Comparison of ENCODE assay signal across 1 cellular context in the genomic region with DNA sequence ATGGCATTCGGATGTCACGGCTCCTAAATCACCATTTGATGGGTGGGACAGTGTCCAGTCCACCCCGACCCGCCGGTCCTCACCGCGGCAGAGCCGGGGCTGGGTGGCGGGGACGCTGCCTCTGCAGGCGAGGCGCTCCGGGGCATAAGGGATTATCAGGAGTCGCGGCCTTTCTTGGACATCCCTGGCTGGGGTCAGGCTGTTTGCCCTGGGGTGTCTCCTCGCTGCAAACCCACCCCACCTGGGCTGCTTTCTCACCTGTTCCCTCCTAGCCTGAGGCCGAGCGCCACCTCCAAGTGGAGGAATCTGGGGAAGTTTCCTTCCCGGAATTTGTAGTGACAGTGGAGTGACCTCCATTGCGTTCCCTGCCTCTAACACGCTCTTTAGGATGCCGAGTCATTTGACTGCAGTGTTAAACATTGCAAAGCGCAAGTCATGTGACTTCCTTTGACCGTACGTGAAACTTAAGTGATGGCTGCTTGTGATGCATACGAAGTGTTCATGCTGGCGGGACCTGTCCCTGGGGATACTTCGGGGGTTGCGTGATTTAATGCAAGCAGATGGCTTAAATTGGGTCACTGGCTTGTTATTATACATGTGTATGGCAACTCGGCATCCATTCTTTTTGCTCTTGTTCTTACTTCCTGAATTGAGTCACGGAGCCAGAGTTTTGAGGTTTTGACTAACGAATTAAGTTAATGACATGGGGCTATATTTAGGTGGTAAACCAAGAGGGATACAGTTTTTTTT.
TF ChIP-seq lines count a peak whose summit lies in the region.

No MANE protein-coding gene starts in this region.

TF ChIP-seq in HepG2, 621 proteins besides CTCF, POLR2A, EP300 and RAD21 (continued from another document and continues in another):
- TF ChIP-seq, protein P1, sequence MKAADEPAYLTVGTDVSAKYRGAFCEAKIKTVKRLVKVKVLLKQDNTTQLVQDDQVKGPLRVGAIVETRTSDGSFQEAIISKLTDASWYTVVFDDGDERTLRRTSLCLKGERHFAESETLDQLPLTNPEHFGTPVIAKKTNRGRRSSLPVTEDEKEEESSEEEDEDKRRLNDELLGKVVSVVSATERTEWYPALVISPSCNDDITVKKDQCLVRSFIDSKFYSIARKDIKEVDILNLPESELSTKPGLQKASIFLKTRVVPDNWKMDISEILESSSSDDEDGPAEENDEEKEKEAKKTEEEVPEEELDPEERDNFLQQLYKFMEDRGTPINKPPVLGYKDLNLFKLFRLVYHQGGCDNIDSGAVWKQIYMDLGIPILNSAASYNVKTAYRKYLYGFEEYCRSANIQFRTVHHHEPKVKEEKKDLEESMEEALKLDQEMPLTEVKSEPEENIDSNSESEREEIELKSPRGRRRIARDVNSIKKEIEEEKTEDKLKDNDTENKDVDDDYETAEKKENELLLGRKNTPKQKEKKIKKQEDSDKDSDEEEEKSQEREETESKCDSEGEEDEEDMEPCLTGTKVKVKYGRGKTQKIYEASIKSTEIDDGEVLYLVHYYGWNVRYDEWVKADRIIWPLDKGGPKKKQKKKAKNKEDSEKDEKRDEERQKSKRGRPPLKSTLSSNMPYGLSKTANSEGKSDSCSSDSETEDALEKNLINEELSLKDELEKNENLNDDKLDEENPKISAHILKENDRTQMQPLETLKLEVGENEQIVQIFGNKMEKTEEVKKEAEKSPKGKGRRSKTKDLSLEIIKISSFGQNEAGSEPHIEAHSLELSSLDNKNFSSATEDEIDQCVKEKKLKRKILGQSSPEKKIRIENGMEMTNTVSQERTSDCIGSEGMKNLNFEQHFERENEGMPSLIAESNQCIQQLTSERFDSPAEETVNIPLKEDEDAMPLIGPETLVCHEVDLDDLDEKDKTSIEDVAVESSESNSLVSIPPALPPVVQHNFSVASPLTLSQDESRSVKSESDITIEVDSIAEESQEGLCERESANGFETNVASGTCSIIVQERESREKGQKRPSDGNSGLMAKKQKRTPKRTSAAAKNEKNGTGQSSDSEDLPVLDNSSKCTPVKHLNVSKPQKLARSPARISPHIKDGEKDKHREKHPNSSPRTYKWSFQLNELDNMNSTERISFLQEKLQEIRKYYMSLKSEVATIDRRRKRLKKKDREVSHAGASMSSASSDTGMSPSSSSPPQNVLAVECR (CRISPR knock-in tag; IDR thresholded peaks at IDR 0.05; ENCODE audit: borderline replicate concordance) = peak; percentile 68
- TF ChIP-seq ZNF160 (CRISPR knock-in tag; IDR thresholded peaks at IDR 0.05) (no peak), TGIF2 (CRISPR knock-in tag; IDR thresholded peaks at IDR 0.05) (peak; percentile 95), FOXA1 (IDR thresholded peaks at IDR 0.05) (no peak), FOXA1 (CRISPR knock-in tag; IDR thresholded peaks at IDR 0.05) (peak; percentile 22; the same call in 1 of the 2 replicates), MYC (CRISPR knock-in tag; IDR thresholded peaks at IDR 0.05; ENCODE audit: borderline replicate concordance) (no peak), ZNF781 (CRISPR knock-in tag; IDR thresholded peaks at IDR 0.05; ENCODE audit: borderline replicate concordance, not compliant biosample characterization) (no peak), ZNF782 (CRISPR knock-in tag; IDR thresholded peaks at IDR 0.05; ENCODE audit: borderline replicate concordance) (no peak), ZNF557 (CRISPR knock-in tag; IDR thresholded peaks at IDR 0.05) (no peak), CREB1 (IDR thresholded peaks at IDR 0.05) (no peak), CREB1 (CRISPR knock-in tag; IDR thresholded peaks at IDR 0.05) (peak; percentile 31; the same call in 1 of the 2 replicates), ZNF20 (CRISPR knock-in tag; IDR thresholded peaks at IDR 0.05) (no peak), PPARG (CRISPR knock-in tag; conservative IDR thresholded peaks at IDR 0.05) (0 out of 2 replicates have a peak, but pooled peaks have one; percentile 9), FOXC1 (CRISPR knock-in tag; IDR thresholded peaks at IDR 0.05; ENCODE audit: borderline replicate concordance) (peak; percentile 25; the same call in 1 of the 2 replicates), RXRB (CRISPR knock-in tag; IDR thresholded peaks at IDR 0.05; ENCODE audit: borderline replicate concordance) (peak; percentile 46; the same call in 1 of the 2 replicates), ZNF547 (CRISPR knock-in tag; IDR thresholded peaks at IDR 0.05) (0 out of 2 replicates have a peak, but pooled peaks have one; percentile 23), MAZ (IDR thresholded peaks at IDR 0.05; ENCODE audit: borderline replicate concordance, low read depth, low read length) (no peak), MAZ (CRISPR knock-in tag; IDR thresholded peaks at IDR 0.05; ENCODE audit: low read depth) (peak; percentile 62; the same call in 1 of the 2 replicates), NFKBIZ (CRISPR knock-in tag; IDR thresholded peaks at IDR 0.05) (peak; percentile 16; the same call in 1 of the 2 replicates), HDAC2 (CRISPR knock-in tag; IDR thresholded peaks at IDR 0.05) (peak; percentile 68), PHF20 (CRISPR knock-in tag; IDR thresholded peaks at IDR 0.05) (peak; percentile 46; the same call in 1 of the 2 replicates), SP140L (CRISPR knock-in tag; IDR thresholded peaks at IDR 0.05; ENCODE audit: borderline replicate concordance) (no peak), TCF7L2 (IDR thresholded peaks at IDR 0.05; ENCODE audit: low read depth, low read length) (no peak), ZNF501 (CRISPR knock-in tag; IDR thresholded peaks at IDR 0.05) (peak; percentile 51; the same call in 1 of the 2 replicates), AGO2 (optimal IDR thresholded peaks at IDR 0.05; ENCODE audit: low read depth, low read length) (peak; percentile 2), ZMAT3 (CRISPR knock-in tag; conservative IDR thresholded peaks at IDR 0.05) (peak; percentile 78), KMT2A (CRISPR knock-in tag; IDR thresholded peaks at IDR 0.05) (peak; percentile 64), SALL1 (CRISPR knock-in tag; IDR thresholded peaks at IDR 0.05) (peak; percentile 11), NRL (CRISPR knock-in tag; IDR thresholded peaks at IDR 0.05; ENCODE audit: borderline replicate concordance) (no peak), ZNF331 (CRISPR knock-in tag; IDR thresholded peaks at IDR 0.05) (no peak), ZNF670 (CRISPR knock-in tag; IDR thresholded peaks at IDR 0.05; ENCODE audit: borderline replicate concordance) (peak; percentile 35; the same call in 1 of the 2 replicates), TRIM24 (CRISPR knock-in tag; IDR thresholded peaks at IDR 0.05) (no peak), GLI4 (CRISPR knock-in tag; IDR thresholded peaks at IDR 0.05; ENCODE audit: borderline replicate concordance) (0 out of 2 replicates have a peak, but pooled peaks have one; percentile 15), TAF1 (CRISPR knock-in tag; IDR thresholded peaks at IDR 0.05) (peak; percentile 37; the same call in 1 of the 2 replicates)
- TF ChIP-seq, protein P2, sequence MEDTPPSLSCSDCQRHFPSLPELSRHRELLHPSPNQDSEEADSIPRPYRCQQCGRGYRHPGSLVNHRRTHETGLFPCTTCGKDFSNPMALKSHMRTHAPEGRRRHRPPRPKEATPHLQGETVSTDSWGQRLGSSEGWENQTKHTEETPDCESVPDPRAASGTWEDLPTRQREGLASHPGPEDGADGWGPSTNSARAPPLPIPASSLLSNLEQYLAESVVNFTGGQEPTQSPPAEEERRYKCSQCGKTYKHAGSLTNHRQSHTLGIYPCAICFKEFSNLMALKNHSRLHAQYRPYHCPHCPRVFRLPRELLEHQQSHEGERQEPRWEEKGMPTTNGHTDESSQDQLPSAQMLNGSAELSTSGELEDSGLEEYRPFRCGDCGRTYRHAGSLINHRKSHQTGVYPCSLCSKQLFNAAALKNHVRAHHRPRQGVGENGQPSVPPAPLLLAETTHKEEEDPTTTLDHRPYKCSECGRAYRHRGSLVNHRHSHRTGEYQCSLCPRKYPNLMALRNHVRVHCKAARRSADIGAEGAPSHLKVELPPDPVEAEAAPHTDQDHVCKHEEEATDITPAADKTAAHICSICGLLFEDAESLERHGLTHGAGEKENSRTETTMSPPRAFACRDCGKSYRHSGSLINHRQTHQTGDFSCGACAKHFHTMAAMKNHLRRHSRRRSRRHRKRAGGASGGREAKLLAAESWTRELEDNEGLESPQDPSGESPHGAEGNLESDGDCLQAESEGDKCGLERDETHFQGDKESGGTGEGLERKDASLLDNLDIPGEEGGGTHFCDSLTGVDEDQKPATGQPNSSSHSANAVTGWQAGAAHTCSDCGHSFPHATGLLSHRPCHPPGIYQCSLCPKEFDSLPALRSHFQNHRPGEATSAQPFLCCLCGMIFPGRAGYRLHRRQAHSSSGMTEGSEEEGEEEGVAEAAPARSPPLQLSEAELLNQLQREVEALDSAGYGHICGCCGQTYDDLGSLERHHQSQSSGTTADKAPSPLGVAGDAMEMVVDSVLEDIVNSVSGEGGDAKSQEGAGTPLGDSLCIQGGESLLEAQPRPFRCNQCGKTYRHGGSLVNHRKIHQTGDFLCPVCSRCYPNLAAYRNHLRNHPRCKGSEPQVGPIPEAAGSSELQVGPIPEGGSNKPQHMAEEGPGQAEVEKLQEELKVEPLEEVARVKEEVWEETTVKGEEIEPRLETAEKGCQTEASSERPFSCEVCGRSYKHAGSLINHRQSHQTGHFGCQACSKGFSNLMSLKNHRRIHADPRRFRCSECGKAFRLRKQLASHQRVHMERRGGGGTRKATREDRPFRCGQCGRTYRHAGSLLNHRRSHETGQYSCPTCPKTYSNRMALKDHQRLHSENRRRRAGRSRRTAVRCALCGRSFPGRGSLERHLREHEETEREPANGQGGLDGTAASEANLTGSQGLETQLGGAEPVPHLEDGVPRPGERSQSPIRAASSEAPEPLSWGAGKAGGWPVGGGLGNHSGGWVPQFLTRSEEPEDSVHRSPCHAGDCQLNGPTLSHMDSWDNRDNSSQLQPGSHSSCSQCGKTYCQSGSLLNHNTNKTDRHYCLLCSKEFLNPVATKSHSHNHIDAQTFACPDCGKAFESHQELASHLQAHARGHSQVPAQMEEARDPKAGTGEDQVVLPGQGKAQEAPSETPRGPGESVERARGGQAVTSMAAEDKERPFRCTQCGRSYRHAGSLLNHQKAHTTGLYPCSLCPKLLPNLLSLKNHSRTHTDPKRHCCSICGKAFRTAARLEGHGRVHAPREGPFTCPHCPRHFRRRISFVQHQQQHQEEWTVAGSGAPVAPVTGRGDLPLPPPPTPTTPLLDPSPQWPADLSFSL (CRISPR knock-in tag; IDR thresholded peaks at IDR 0.05) = no peak
- TF ChIP-seq, protein P3, sequence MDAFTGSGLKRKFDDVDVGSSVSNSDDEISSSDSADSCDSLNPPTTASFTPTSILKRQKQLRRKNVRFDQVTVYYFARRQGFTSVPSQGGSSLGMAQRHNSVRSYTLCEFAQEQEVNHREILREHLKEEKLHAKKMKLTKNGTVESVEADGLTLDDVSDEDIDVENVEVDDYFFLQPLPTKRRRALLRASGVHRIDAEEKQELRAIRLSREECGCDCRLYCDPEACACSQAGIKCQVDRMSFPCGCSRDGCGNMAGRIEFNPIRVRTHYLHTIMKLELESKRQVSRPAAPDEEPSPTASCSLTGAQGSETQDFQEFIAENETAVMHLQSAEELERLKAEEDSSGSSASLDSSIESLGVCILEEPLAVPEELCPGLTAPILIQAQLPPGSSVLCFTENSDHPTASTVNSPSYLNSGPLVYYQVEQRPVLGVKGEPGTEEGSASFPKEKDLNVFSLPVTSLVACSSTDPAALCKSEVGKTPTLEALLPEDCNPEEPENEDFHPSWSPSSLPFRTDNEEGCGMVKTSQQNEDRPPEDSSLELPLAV (CRISPR knock-in tag; conservative IDR thresholded peaks at IDR 0.05; ENCODE audit: low read depth) = no peak
- TF ChIP-seq, protein P4, sequence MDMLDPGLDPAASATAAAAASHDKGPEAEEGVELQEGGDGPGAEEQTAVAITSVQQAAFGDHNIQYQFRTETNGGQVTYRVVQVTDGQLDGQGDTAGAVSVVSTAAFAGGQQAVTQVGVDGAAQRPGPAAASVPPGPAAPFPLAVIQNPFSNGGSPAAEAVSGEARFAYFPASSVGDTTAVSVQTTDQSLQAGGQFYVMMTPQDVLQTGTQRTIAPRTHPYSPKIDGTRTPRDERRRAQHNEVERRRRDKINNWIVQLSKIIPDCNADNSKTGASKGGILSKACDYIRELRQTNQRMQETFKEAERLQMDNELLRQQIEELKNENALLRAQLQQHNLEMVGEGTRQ (IDR thresholded peaks at IDR 0.05; ENCODE audit: low read depth, low read length) = peak; percentile 78
- TF ChIP-seq, protein P4 (CRISPR knock-in tag; IDR thresholded peaks at IDR 0.05; ENCODE audit: borderline replicate concordance) = peak; percentile 84; the same call in 1 of the 2 replicates
